Comparison of ENCODE assay signal across 28 cellular contexts in the genomic region with DNA sequence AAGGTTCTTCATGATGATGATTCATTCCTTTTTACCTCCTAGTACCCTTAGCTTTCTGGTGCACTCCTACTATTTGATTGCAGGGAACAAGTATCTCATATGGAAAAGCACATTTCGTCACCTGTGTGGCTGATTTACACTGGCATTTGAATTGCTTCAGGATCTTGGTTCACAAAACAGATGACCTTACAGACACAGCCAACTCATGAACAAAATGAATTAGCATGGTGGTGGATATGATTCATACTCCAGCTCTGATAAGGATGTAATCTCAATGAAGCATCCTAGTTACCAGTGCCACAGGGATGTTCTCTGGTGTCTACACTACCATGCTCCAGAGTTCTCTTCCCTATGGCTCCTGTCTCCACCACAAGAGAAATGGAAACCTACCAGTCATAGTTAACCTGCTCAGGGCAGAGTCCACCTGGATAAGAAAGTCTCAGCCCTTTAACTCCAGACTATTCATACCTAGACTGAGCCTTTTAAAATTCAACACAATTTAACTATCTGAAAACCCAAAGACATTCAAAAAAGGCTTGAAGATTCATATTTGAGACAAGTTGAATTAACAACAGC. TPM values are rescaled to one million over a fixed set of nuclear protein-coding genes. Genes with fewer than 3 reads are reported as not detected.
DNase-seq lines count a peak whose midpoint lies in the region; ATAC-seq and TF ChIP-seq lines count a peak whose summit lies in the region.
"Had no signal": no experiment of that assay in that cellular context is flagged by ENCODE, and none has a peak within 500 bp of the region (broad histone marks: within the 10 kb centered on the region; RNA-seq: fewer than 3 reads in every experiment).

No MANE protein-coding gene starts in this region.

- H3K4me3 Mint-ChIP-seq in stimulated activated effector memory CD8-positive, alpha-beta T cell treated with anti-CD3 and anti-CD28 coated beads, Interleukin-12 subunit alpha, Interleukin-12 subunit beta, amount 100 ng/mL, for 72 hours = no peak overlapping the region
- H3K4me3 Mint-ChIP-seq: activated naive CD4-positive, alpha-beta T cell treated with anti-CD3 and anti-CD28 coated beads for 36 hours; activated T-cell treated with anti-CD3 and anti-CD28 coated beads, Interleukin-2, amount 50 U/mL, for 72 hours; CD4-positive, alpha-beta memory T cell; central memory CD8-positive, alpha-beta T cell; nephron had no signal

- H3K4me1 ChIP-seq in SK-N-SH (ENCODE audit: control insufficient read depth in 1 of 2, insufficient read depth in 2 of 2, low read depth in 1 of 2, low read length in 1 of 2) = no peaks in the 10 kb centered on the region; a peak in 1 of 4 replicates
- H3K4me1 ChIP-seq in iPS-15b (ENCODE audit: control insufficient read depth, insufficient read depth, low read length) = peaks cover 10% of the 10 kb centered on the region
- H3K4me1 ChIP-seq: ascending aorta, pancreas, suprapubic skin had no signal

- no peak for TF ChIP-seq RAD21 in SK-N-SH (IDR thresholded peaks at IDR 0.05; ENCODE audit: low read length)

- H3K9me2 ChIP-seq in SK-N-SH = no peaks in the 10 kb centered on the region

- no peak overlapping the region for H3K27ac ChIP-seq in SK-N-SH (ENCODE audit: low read depth in 2 of 2, low read length in 1 of 2)
- H3K27ac ChIP-seq: ascending aorta, dorsolateral prefrontal cortex, epithelial cell of prostate, hepatocyte, pancreas, suprapubic skin had no signal

- 85% methylated on average over 1 of the region's 1 CpG for WGBS in SK-N-SH (ENCODE audit: low lambda C conversion rate)

- no peak for TF ChIP-seq EP300 in SK-N-SH (IDR thresholded peaks at IDR 0.05; ENCODE audit: borderline replicate concordance in 1 of 2, low read depth in 1 of 2, low read length in 1 of 2)

- H3K9ac ChIP-seq in SK-N-SH (no peak overlapping the region), iPS-15b (ENCODE audit: low read depth, low read length) (peak overlapping the region; percentile 32)

- H3K36me3 ChIP-seq in SK-N-SH (replicated peaks in 1 of 2; ENCODE audit: control insufficient read depth in 1 of 2, insufficient read depth in 2 of 2, low read length in 1 of 2) (no peaks in the 10 kb centered on the region), iPS-15b (ENCODE audit: control insufficient read depth, insufficient read depth, low read length) (no peaks in the 10 kb centered on the region)
- H3K36me3 ChIP-seq: ascending aorta, pancreas, suprapubic skin had no signal

- H3K27ac Mint-ChIP-seq in stimulated activated effector memory CD8-positive, alpha-beta T cell treated with anti-CD3 and anti-CD28 coated beads, Interleukin-12 subunit alpha, Interleukin-12 subunit beta, amount 100 ng/mL, for 72 hours = no peak overlapping the region
- H3K27ac Mint-ChIP-seq: activated naive CD4-positive, alpha-beta T cell treated with anti-CD3 and anti-CD28 coated beads for 36 hours; activated T-cell treated with anti-CD3 and anti-CD28 coated beads, Interleukin-2, amount 50 U/mL, for 72 hours; CD4-positive, alpha-beta memory T cell; nephron had no signal

- no peaks in the 10 kb centered on the region for H3K36me3 Mint-ChIP-seq in stimulated activated effector memory CD8-positive, alpha-beta T cell treated with anti-CD3 and anti-CD28 coated beads, Interleukin-12 subunit alpha, Interleukin-12 subunit beta, amount 100 ng/mL, for 72 hours

- no peak overlapping the region for H3K4me3 ChIP-seq in SK-N-SH (ENCODE audit: low read depth in 2 of 2, low read length in 1 of 2)
- no peak overlapping the region for H3K4me3 ChIP-seq in iPS-15b (ENCODE audit: low read depth, low read length)
- H3K4me3 ChIP-seq: ascending aorta, dorsolateral prefrontal cortex, hepatocyte, pancreas, suprapubic skin had no signal

- H3F3A ChIP-seq in SK-N-SH (replicated peaks; ENCODE audit: insufficient read depth) = peaks cover 5% of the 10 kb centered on the region

- H3K9me3 ChIP-seq in SK-N-SH = no peaks in the 10 kb centered on the region
- no peaks in the 10 kb centered on the region for H3K9me3 ChIP-seq in iPS-15b (ENCODE audit: control insufficient read depth, insufficient read depth, low read length)
- H3K9me3 ChIP-seq: ascending aorta, pancreas, suprapubic skin had no signal

- H3K4me1 Mint-ChIP-seq in stimulated activated effector memory CD8-positive, alpha-beta T cell treated with anti-CD3 and anti-CD28 coated beads, Interleukin-12 subunit alpha, Interleukin-12 subunit beta, amount 100 ng/mL, for 72 hours = peaks cover 6% of the 10 kb centered on the region
- H3K4me1 Mint-ChIP-seq: central memory CD8-positive, alpha-beta T cell; nephron had no signal

- peak; percentile 57 for ATAC-seq in stimulated activated effector memory CD8-positive, alpha-beta T cell treated with anti-CD3 and anti-CD28 coated beads, Interleukin-12 subunit alpha, Interleukin-12 subunit beta, amount 100 ng/mL, for 72 hours
- ATAC-seq in HG02642 (IDR thresholded peaks at IDR 0.05; ENCODE audit: poor library complexity, unreplicated experiment) (no peak), HG03354 (IDR thresholded peaks at IDR 0.05; ENCODE audit: poor library complexity, severe bottlenecking, unreplicated experiment) (no peak)
- ATAC-seq: activated T-cell treated with anti-CD3 and anti-CD28 coated beads, Interleukin-2, amount 50 U/mL, for 72 hours; pancreas; right cardiac atrium had no signal

- no peaks in the 10 kb centered on the region for H3K9me3 Mint-ChIP-seq in stimulated activated effector memory CD8-positive, alpha-beta T cell treated with anti-CD3 and anti-CD28 coated beads, Interleukin-12 subunit alpha, Interleukin-12 subunit beta, amount 100 ng/mL, for 72 hours
- H3K9me3 Mint-ChIP-seq: activated naive CD4-positive, alpha-beta T cell treated with anti-CD3 and anti-CD28 coated beads for 36 hours; activated T-cell treated with anti-CD3 and anti-CD28 coated beads, Interleukin-2, amount 50 U/mL, for 72 hours; central memory CD8-positive, alpha-beta T cell had no signal

- H4K20me1 ChIP-seq in SK-N-SH (ENCODE audit: insufficient read depth) = no peaks in the 10 kb centered on the region

- no peaks in the 10 kb centered on the region for H3K79me2 ChIP-seq in SK-N-SH (ENCODE audit: insufficient read depth)
- H3K79me2 ChIP-seq: hepatocyte had no signal

- H2AFZ ChIP-seq in SK-N-SH (ENCODE audit: low read depth) = no peak overlapping the region
- H2AFZ ChIP-seq: hepatocyte had no signal

- no peak overlapping the region for H3K4me2 ChIP-seq in SK-N-SH
- H3K4me2 ChIP-seq: hepatocyte had no signal

- CTCF ChIA-PET in SK-N-SH (lab: Yijun Ruan, JAX) = no interaction called here

- H3K27me3 ChIP-seq in SK-N-SH (ENCODE audit: insufficient read depth) = no peaks in the 10 kb centered on the region
- H3K27me3 ChIP-seq in iPS-15b (ENCODE audit: control insufficient read depth, insufficient read depth, low read length) = no peaks in the 10 kb centered on the region
- H3K27me3 ChIP-seq: ascending aorta, dorsolateral prefrontal cortex, hepatocyte, pancreas, suprapubic skin had no signal

- peak; percentile 33 for DNase-seq in M059J (ENCODE audit: low read depth)
- peak; percentile 12 for DNase-seq in SK-N-SH
- no peak for DNase-seq in stimulated activated effector memory CD8-positive, alpha-beta T cell treated with anti-CD3 and anti-CD28 coated beads, Interleukin-12 subunit alpha, Interleukin-12 subunit beta, amount 100 ng/mL, for 72 hours (ENCODE audit: low spot score in 2 of 2)
- DNase-seq in DMS 273 treated with DMSO at 0.1 percent for 48 hours (lab: John Stamatoyannopoulos, UW) = no peak
- DNase-seq: activated CD4-positive, alpha-beta T cell treated with anti-CD3 and anti-CD28 coated beads for 1 hour; activated naive CD4-positive, alpha-beta T cell treated with anti-CD3 and anti-CD28 coated beads for 36 hours; activated T-cell treated with anti-CD3 and anti-CD28 coated beads, Interleukin-2, amount 50 U/mL, for 72 hours; CD4-positive, alpha-beta memory T cell; dorsolateral prefrontal cortex; kidney; MM.1S; NCI-H187; NCI-H2227 treated with DMSO at 0.1 percent for 48 hours; NCI-H748 treated with DMSO at 0.1 percent for 48 hours; pancreas; right cardiac atrium; stimulated activated CD4-positive, alpha-beta T cell treated with anti-CD3 and anti-CD28 coated beads, Interleukin-15, amount 100 ng/mL, for 24 hours; T1000 had no signal

- POLR2A ChIA-PET in SK-N-SH (lab: Yijun Ruan, JAX) = no interaction called here

- no peak for TF ChIP-seq CTCF in SK-N-SH (IDR thresholded peaks at IDR 0.05)

TF ChIP-seq in SK-N-SH, 30 proteins besides CTCF, POLR2A, EP300 and RAD21:
- TF ChIP-seq MEF2A (IDR thresholded peaks at IDR 0.05; ENCODE audit: borderline replicate concordance, low read depth) (no peak), FOSL2 (IDR thresholded peaks at IDR 0.05; ENCODE audit: borderline replicate concordance, low read depth) (0 out of 2 replicates have a peak, but pooled peaks have one; percentile 20)

RNA-seq across cellular contexts. Expression of a gene that starts 40.7 kb away (rescaled TPM):
- total RNA-seq in M059J (2014; rRNA removed; shearing (Covaris generic)) = 0.12 and 0.81 TPM in 2 replicates
- polyA plus RNA-seq in SK-N-SH (2012; rRNA removed) = 0.85 and 1.3 TPM in 2 replicates
- 1.1 and 1.5 TPM in 2 replicates for polyA plus RNA-seq in SK-N-SH (2012; cell fraction: cytosol; rRNA removed)
- 1.8 and 3.7 TPM in 2 replicates for polyA plus RNA-seq in SK-N-SH (2012; cell fraction: nucleus; rRNA removed)
- total RNA-seq: G401 had no signal

Comparison
In these comparisons a context has a peak if more than half of its experiments do, and no peak if none do; other contexts are left out.
1. DNase-seq: peak in M059J (single experiment) and SK-N-SH (single experiment); none in stimulated activated effector memory CD8-positive, alpha-beta T cell treated with anti-CD3 and anti-CD28 coated beads, Interleukin-12 subunit alpha, Interleukin-12 subunit beta, amount 100 ng/mL, for 72 hours (0 of 2) and DMS 273 treated with DMSO at 0.1 percent for 48 hours (single experiment).